11 cellular contexts compared by ENCODE assay signal in genomic region chr12:77686760-77687159, GRCh38.
DNase-seq lines count a peak whose midpoint lies in the region; ATAC-seq lines count a peak whose summit lies in the region.
"Had no signal": no experiment of that assay in that cellular context is flagged by ENCODE, and none has a peak within 500 bp of the region (broad histone marks: within the 10 kb centered on the region; RNA-seq: fewer than 3 reads in every experiment).

No MANE protein-coding gene starts in this region.

- DNase-seq in NOMO-1 treated with DMSO at 0.1 percent for 48 hours (lab: John Stamatoyannopoulos, UW; ENCODE audit: unreplicated experiment) (peak; percentile 2), NOMO-1 treated with dmso at 0.1 percent for 144 hours (lab: John Stamatoyannopoulos, UW; ENCODE audit: unreplicated experiment) (no peak), NCI-H69 (lab: John Stamatoyannopoulos, UW) (peak; percentile 0), fibroblast of gingiva (ENCODE audit: low read depth) (peak; percentile 31), HCEC 1CT (no peak)
- DNase-seq in activated effector memory CD4-positive, alpha-beta T cell treated with Interleukin-2 at 50 U/mL for 16 hours, result no peak
- DNase-seq: activated CD4-positive, alpha-beta memory T cell treated with anti-CD3 and anti-CD28 coated beads, Interleukin-2, amount 10 ng/mL, durations not matched to agents 7 days and 5 days; activated naive CD8-positive, alpha-beta T cell treated with anti-CD3 and anti-CD28 coated beads, Interleukin-2, amount 50 U/mL, for 24 hours; pancreas had no signal

- ATAC-seq in GM19328 (IDR thresholded peaks at IDR 0.05; ENCODE audit: unreplicated experiment) (no peak), GM18873 (IDR thresholded peaks at IDR 0.05; ENCODE audit: low FRiP score, unreplicated experiment) (no peak)
- ATAC-seq: activated naive CD8-positive, alpha-beta T cell treated with anti-CD3 and anti-CD28 coated beads, Interleukin-2, amount 50 U/mL, for 24 hours; pancreas had no signal

Comparison
In these comparisons a context has a peak if more than half of its experiments do, and no peak if none do; other contexts are left out.
1. DNase-seq: peak in NOMO-1 treated with DMSO at 0.1 percent for 48 hours (single experiment), NCI-H69 (single experiment) and fibroblast of gingiva (single experiment); none in NOMO-1 treated with dmso at 0.1 percent for 144 hours (single experiment), HCEC 1CT (single experiment) and activated effector memory CD4-positive, alpha-beta T cell treated with Interleukin-2 at 50 U/mL for 16 hours (single experiment).